17 cellular contexts compared by ENCODE assay signal in genomic region chr3:129837057-129837631, GRCh38. TPM values are rescaled to one million over a fixed set of nuclear protein-coding genes. Genes with fewer than 3 reads are reported as not detected.
DNase-seq lines count a peak whose midpoint lies in the region; ATAC-seq and TF ChIP-seq lines count a peak whose summit lies in the region.
"Had no signal": no experiment of that assay in that cellular context is flagged by ENCODE, and none has a peak within 500 bp of the region (broad histone marks: within the 10 kb centered on the region; RNA-seq: fewer than 3 reads in every experiment).

No MANE protein-coding gene starts in this region.

- no peak overlapping the region for H3K27ac ChIP-seq in body of pancreas
- H3K27ac ChIP-seq: hepatocyte, Peyer's patch had no signal

- DNase-seq in NCI-H2196 (lab: John Stamatoyannopoulos, UW; ENCODE audit: unreplicated experiment) (peak; percentile 11), NCI-H2196 treated with DMSO at 0.1 percent for 48 hours (lab: John Stamatoyannopoulos, UW; ENCODE audit: unreplicated experiment) (no peak), body of pancreas (no peak), kidney epithelial cell (ENCODE audit: low read depth) (peak; percentile 4), renal cortical epithelial cell (ENCODE audit: low read depth) (peak; percentile 56), NCI-H128 (lab: John Stamatoyannopoulos, UW; ENCODE audit: unreplicated experiment) (no peak), medulla oblongata (ENCODE audit: extremely low spot score) (no peak)
- DNase-seq: activated CD4-positive, alpha-beta T cell treated with anti-CD3 and anti-CD28 coated beads, Interleukin-2, amount 50 U/mL, for 1 hour; aorta; CD4-positive, alpha-beta memory T cell; midbrain; NCI-H1092 treated with DMSO at 0.1 percent for 48 hours; NCI-H510A treated with DMSO at 0.1 percent for 48 hours; Peyer's patch; posterior cingulate gyrus had no signal

- H3K4me1 ChIP-seq in body of pancreas, result peaks cover 9% of the 10 kb centered on the region

- ATAC-seq in body of pancreas, result peak; percentile 35
- no peak for ATAC-seq in GM21515 (IDR thresholded peaks at IDR 0.05; ENCODE audit: unreplicated experiment)

- no peaks in the 10 kb centered on the region for H3K9me3 ChIP-seq in body of pancreas
- H3K9me3 ChIP-seq: Peyer's patch had no signal

- TF ChIP-seq CTCF in body of pancreas (IDR thresholded peaks at IDR 0.05) (no peak), kidney epithelial cell (IDR thresholded peaks at IDR 0.05; ENCODE audit: insufficient read depth, low read length, poor library complexity, severe bottlenecking) (no peak)

- H3K4me3 ChIP-seq in body of pancreas, result no peak overlapping the region
- H3K4me3 ChIP-seq in kidney epithelial cell (ENCODE audit: low read depth, low read length), result no peak overlapping the region
- H3K4me3 ChIP-seq: hepatocyte, Peyer's patch had no signal

- intact Hi-C loops in body of pancreas (cut with DNase I), result no loop called here

- no peaks in the 10 kb centered on the region for H3K27me3 ChIP-seq in body of pancreas
- no peaks in the 10 kb centered on the region for H3K27me3 ChIP-seq in kidney epithelial cell (ENCODE audit: control insufficient read depth, insufficient read depth, low read length)
- H3K27me3 ChIP-seq: hepatocyte, Peyer's patch had no signal

- no peak for TF ChIP-seq POLR2A in body of pancreas (IDR thresholded peaks at IDR 0.05)

- WGBS in body of pancreas, 2 donors, result 74 to 77% methylated on average over 2 of the region's 2 CpGs

- H3K36me3 ChIP-seq in body of pancreas (replicated peaks in 1 of 2; ENCODE audit: insufficient read depth in 1 of 2, low read depth in 2 of 2), result no peaks in the 10 kb centered on the region
- H3K36me3 ChIP-seq in kidney epithelial cell (ENCODE audit: control insufficient read depth, insufficient read depth, low read length), result no peaks in the 10 kb centered on the region
- H3K36me3 ChIP-seq: Peyer's patch had no signal

RNA-seq across cellular contexts. Expression of gene TMCC1, which starts 56.4 kb away (rescaled TPM):
- total RNA-seq in body of pancreas, result 10 to 100 TPM; 10.1 to 13.2 TPM
- total RNA-seq in kidney epithelial cell, result 28.0 and 35.9 TPM in 2 replicates
- 17.7 and 30.5 TPM in 2 replicates for total RNA-seq in renal cortical epithelial cell

Comparison
In these comparisons a context has a peak if more than half of its experiments do, and no peak if none do; other contexts are left out.
1. DNase-seq: peak in NCI-H2196 (single experiment), kidney epithelial cell (single experiment) and renal cortical epithelial cell (single experiment); none in NCI-H2196 treated with DMSO at 0.1 percent for 48 hours (single experiment), body of pancreas (0 of 4), NCI-H128 (single experiment) and medulla oblongata (single experiment).